22 cellular contexts compared by ENCODE assay signal in genomic region chr11:92026664-92027063, GRCh38.
"Had no signal": no experiment of that assay in that cellular context is flagged by ENCODE, and none has a peak within 500 bp of the region (broad histone marks: within the 10 kb centered on the region; RNA-seq: fewer than 3 reads in every experiment).

No MANE protein-coding gene starts in this region.

- H3K27ac Mint-ChIP-seq: activated naive CD8-positive, alpha-beta T cell treated with anti-CD3 and anti-CD28 coated beads, Interleukin-2, amount 10 ng/mL, durations not matched to agents 7 days and 5 days; activated T-helper 1 cell treated with anti-CD3 and anti-CD28 coated beads, Interleukin-12 subunit alpha, Interleukin-12 subunit beta, Interleukin-2, Interleukin-4 antibody, amounts not matched to agents 30 ng/mL and 10 ng/mL and 1 ng/mL, durations not matched to agents 14 hours and 24 hours and 36 hours; dendritic cell treated with granulocyte-macrophage colony-stimulating factor and Interleukin-4, amounts not matched to agents 40 ng/mL and 50 ng/mL, for 4 days; naive thymus-derived CD8-positive, alpha-beta T cell; T-helper 2 cell treated with Interferon-gamma antibody and Interleukin-4, amounts not matched to agents 5 μg/mL and 100 μg/mL, for 36 hours had no signal

- H3K4me1 Mint-ChIP-seq: activated naive CD8-positive, alpha-beta T cell treated with anti-CD3 and anti-CD28 coated beads, Interleukin-2, amount 10 ng/mL, durations not matched to agents 7 days and 5 days; naive thymus-derived CD8-positive, alpha-beta T cell had no signal

- H3K4me3 Mint-ChIP-seq: activated naive CD8-positive, alpha-beta T cell treated with anti-CD3 and anti-CD28 coated beads, Interleukin-2, amount 10 ng/mL, durations not matched to agents 7 days and 5 days; activated T-helper 1 cell treated with anti-CD3 and anti-CD28 coated beads, Interleukin-12 subunit alpha, Interleukin-12 subunit beta, Interleukin-2, Interleukin-4 antibody, amounts not matched to agents 30 ng/mL and 10 ng/mL and 1 ng/mL, durations not matched to agents 14 hours and 24 hours and 36 hours; dendritic cell treated with granulocyte-macrophage colony-stimulating factor and Interleukin-4, amounts not matched to agents 40 ng/mL and 50 ng/mL, for 4 days; naive thymus-derived CD8-positive, alpha-beta T cell; T-helper 2 cell treated with Interferon-gamma antibody and Interleukin-4, amounts not matched to agents 5 μg/mL and 100 μg/mL, for 36 hours had no signal

- H3K4me3 ChIP-seq: breast epithelium, heart left ventricle, left ventricle myocardium inferior, right atrium auricular region, transverse colon had no signal

- DNase-seq: activated CD4-positive, alpha-beta T cell treated with anti-CD3 and anti-CD28 coated beads, Interleukin-2, amount 50 U/mL, for 1 hour; activated naive CD4-positive, alpha-beta T cell; activated naive CD8-positive, alpha-beta T cell treated with anti-CD3 and anti-CD28 coated beads, Interleukin-2, amount 10 ng/mL, durations not matched to agents 7 days and 5 days; anterior cingulate cortex; cerebellar nuclear complex; effector memory CD4-positive, alpha-beta T cell; foreskin melanocyte; heart left ventricle; islet precursor cell; left ventricle myocardium inferior; naive thymus-derived CD8-positive, alpha-beta T cell; nucleus accumbens; stimulated activated CD4-positive, alpha-beta T cell treated with anti-CD3 and anti-CD28 coated beads, Interleukin-15, amount 100 ng/mL, for 24 hours; stimulated activated CD4-positive, alpha-beta T cell treated with anti-CD3 and anti-CD28 coated beads, Interleukin-4, amount 100 ng/mL, for 24 hours; stimulated activated naive CD4-positive, alpha-beta T cell; substantia nigra; transverse colon had no signal

- ATAC-seq: heart left ventricle; naive thymus-derived CD8-positive, alpha-beta T cell had no signal

- H3K27me3 ChIP-seq: breast epithelium, heart left ventricle, right atrium auricular region, transverse colon had no signal

- H3K36me3 ChIP-seq: breast epithelium, heart left ventricle, left ventricle myocardium inferior, right atrium auricular region, transverse colon had no signal

- H3K4me1 ChIP-seq: breast epithelium, heart left ventricle, left ventricle myocardium inferior, right atrium auricular region, transverse colon had no signal

- H3K27me3 Mint-ChIP-seq: activated naive CD8-positive, alpha-beta T cell treated with anti-CD3 and anti-CD28 coated beads, Interleukin-2, amount 10 ng/mL, durations not matched to agents 7 days and 5 days; dendritic cell treated with granulocyte-macrophage colony-stimulating factor and Interleukin-4, amounts not matched to agents 40 ng/mL and 50 ng/mL, for 4 days; naive thymus-derived CD8-positive, alpha-beta T cell had no signal

- H3K36me3 Mint-ChIP-seq: activated naive CD8-positive, alpha-beta T cell treated with anti-CD3 and anti-CD28 coated beads, Interleukin-2, amount 10 ng/mL, durations not matched to agents 7 days and 5 days had no signal

- H3K9me3 ChIP-seq: breast epithelium, right atrium auricular region, transverse colon had no signal

- H3K27ac ChIP-seq: breast epithelium, heart left ventricle, left ventricle myocardium inferior, right atrium auricular region, transverse colon had no signal
